Comparison of ENCODE assay signal across 13 cellular contexts in the genomic region with DNA sequence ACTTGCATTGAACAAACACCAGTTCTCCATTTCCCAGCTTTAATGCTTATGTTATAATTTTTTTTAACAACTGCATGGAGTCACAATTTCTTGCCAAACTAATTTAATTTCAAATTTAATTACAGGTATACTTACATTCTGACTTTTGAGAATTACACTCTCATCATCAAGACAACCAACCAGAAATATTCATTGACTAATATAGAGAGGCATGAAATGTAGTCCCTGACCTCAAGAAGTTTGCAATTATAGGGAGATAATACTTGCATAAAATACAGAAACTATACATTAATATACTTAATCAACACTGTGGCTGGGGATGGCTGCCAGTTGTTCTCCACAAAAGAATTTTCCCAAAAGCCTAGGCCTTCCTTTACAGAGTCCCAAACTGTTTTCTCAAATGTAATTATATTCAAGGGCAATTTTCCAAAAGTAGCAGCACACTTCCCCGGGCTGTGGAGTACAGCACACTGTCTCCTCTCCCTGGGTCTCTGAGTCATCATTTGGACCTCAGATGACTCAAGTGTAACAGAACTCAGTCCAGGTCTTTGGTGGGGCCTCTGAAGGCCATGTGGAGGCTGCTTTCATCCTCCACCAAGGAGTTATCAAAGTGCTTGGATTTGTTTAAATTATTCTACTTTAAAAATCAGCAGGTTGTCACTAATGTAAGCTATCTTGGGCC.
A peak's percentile ranks its signal among the peaks of the same experiment; 100 is the strongest.
DNase-seq lines count a peak whose midpoint lies in the region; ATAC-seq and TF ChIP-seq lines count a peak whose summit lies in the region.
"Had no signal": no experiment of that assay in that cellular context is flagged by ENCODE, and none has a peak within 500 bp of the region (broad histone marks: within the 10 kb centered on the region; RNA-seq: fewer than 3 reads in every experiment).

No MANE protein-coding gene starts in this region.

- no peak overlapping the region for H3K4me2 ChIP-seq in mesenchymal stem cell (ENCODE audit: low read length, poor library complexity, severe bottlenecking)
- no peak overlapping the region for H3K4me2 ChIP-seq in trophoblast cell (ENCODE audit: low read length)

- H2BK15ac ChIP-seq in mesenchymal stem cell (ENCODE audit: low read depth, poor library complexity, severe bottlenecking): no peak overlapping the region

- H3K79me1 ChIP-seq in mesenchymal stem cell (replicated peaks; ENCODE audit: low read length, poor library complexity, severe bottlenecking) (peaks cover 2% of the 10 kb centered on the region), trophoblast cell (ENCODE audit: low read length) (no peaks in the 10 kb centered on the region)

- H3K4ac ChIP-seq in mesenchymal stem cell (ENCODE audit: low read depth in 1 of 2, low read length in 2 of 2) (no peak overlapping the region), trophoblast cell (ENCODE audit: low read depth, low read length) (no peak overlapping the region)

- no peaks in the 10 kb centered on the region for H3K9me3 Mint-ChIP-seq in naive thymus-derived CD8-positive, alpha-beta T cell
- H3K9me3 Mint-ChIP-seq: activated CD4-positive, alpha-beta memory T cell treated with anti-CD3 and anti-CD28 coated beads, Interleukin-2, amount 10 ng/mL, durations not matched to agents 7 days and 5 days; central memory CD8-positive, alpha-beta T cell had no signal

- H3K27ac ChIP-seq in AG04450 (ENCODE audit: low read depth, low read length) (no peak overlapping the region), epithelial cell of prostate (no peak overlapping the region), mesenchymal stem cell (ENCODE audit: low read length, poor library complexity, severe bottlenecking) (no peak overlapping the region), trophoblast cell (ENCODE audit: low read depth, low read length) (no peak overlapping the region)
- H3K27ac ChIP-seq: C4-2B had no signal

- H4K12ac ChIP-seq in trophoblast cell (ENCODE audit: low read depth, low read length): no peak overlapping the region

- no peak overlapping the region for H3K4me3 ChIP-seq in AG04450 (ENCODE audit: low read depth, low read length)
- no peak overlapping the region for H3K4me3 ChIP-seq in MG63
- no peak overlapping the region for H3K4me3 ChIP-seq in mesenchymal stem cell (ENCODE audit: insufficient read depth in 1 of 2, low read depth in 1 of 2, low read length in 2 of 2)
- H3K4me3 ChIP-seq in trophoblast cell (ENCODE audit: low read depth, low read length): no peak overlapping the region

- H3K27ac Mint-ChIP-seq in naive thymus-derived CD8-positive, alpha-beta T cell: no peak overlapping the region
- H3K27ac Mint-ChIP-seq: activated CD4-positive, alpha-beta memory T cell treated with anti-CD3 and anti-CD28 coated beads, Interleukin-2, amount 10 ng/mL, durations not matched to agents 7 days and 5 days; IgD-negative memory B cell had no signal

- H3K27me3 ChIP-seq in AG04450 (ENCODE audit: control insufficient read depth, insufficient read depth, low read length) (no peaks in the 10 kb centered on the region), MG63 (no peaks in the 10 kb centered on the region), mesenchymal stem cell (ENCODE audit: control insufficient read depth in 1 of 2, insufficient read depth in 1 of 2, low read length in 2 of 2) (no peaks in the 10 kb centered on the region), trophoblast cell (ENCODE audit: insufficient read depth, low read length) (no peaks in the 10 kb centered on the region)

- H2BK5ac ChIP-seq in mesenchymal stem cell (ENCODE audit: low read depth, low read length, poor library complexity, severe bottlenecking) (no peak overlapping the region), trophoblast cell (ENCODE audit: low read depth, low read length, poor library complexity) (no peak overlapping the region)

- no peak overlapping the region for H2BK120ac ChIP-seq in mesenchymal stem cell (ENCODE audit: low read depth, low read length)
- no peak overlapping the region for H2BK120ac ChIP-seq in trophoblast cell (ENCODE audit: insufficient read depth, low read length, poor library complexity)

- TF ChIP-seq CTCF in AG04450 (IDR thresholded peaks at IDR 0.05; ENCODE audit: low read depth, low read length): no peak

- H3K36me3 Mint-ChIP-seq in naive thymus-derived CD8-positive, alpha-beta T cell: peaks cover 4 to 10% (median 10%) of the 10 kb centered on the region in 3 donors

- H3K4me3 Mint-ChIP-seq in naive thymus-derived CD8-positive, alpha-beta T cell: no peak overlapping the region
- H3K4me3 Mint-ChIP-seq: activated CD4-positive, alpha-beta memory T cell treated with anti-CD3 and anti-CD28 coated beads, Interleukin-2, amount 10 ng/mL, durations not matched to agents 7 days and 5 days; central memory CD8-positive, alpha-beta T cell; IgD-negative memory B cell had no signal

- H3K36me3 ChIP-seq in MG63 (no peaks in the 10 kb centered on the region), mesenchymal stem cell (ENCODE audit: control insufficient read depth in 1 of 2, insufficient read depth in 2 of 2, low read depth in 1 of 2, low read length in 2 of 2) (no peaks in the 10 kb centered on the region), trophoblast cell (ENCODE audit: control insufficient read depth in 1 of 2, insufficient read depth in 2 of 2, low read length in 2 of 2) (no peaks in the 10 kb centered on the region)

- peaks cover 0 to 4% (median 0%) of the 10 kb centered on the region in 4 donors for H3K4me1 Mint-ChIP-seq in naive thymus-derived CD8-positive, alpha-beta T cell
- H3K4me1 Mint-ChIP-seq: activated CD4-positive, alpha-beta memory T cell treated with anti-CD3 and anti-CD28 coated beads, Interleukin-2, amount 10 ng/mL, durations not matched to agents 7 days and 5 days had no signal

- no peaks in the 10 kb centered on the region for H3K79me2 ChIP-seq in trophoblast cell (ENCODE audit: control insufficient read depth, insufficient read depth, low read length, poor library complexity)

- H3K9ac ChIP-seq in mesenchymal stem cell (ENCODE audit: low read length) (no peak overlapping the region), trophoblast cell (ENCODE audit: low read length) (no peak overlapping the region)

- H4K91ac ChIP-seq in mesenchymal stem cell (ENCODE audit: low read length) (no peak overlapping the region), trophoblast cell (ENCODE audit: low read depth, low read length) (no peak overlapping the region)

- no peak overlapping the region for H3K18ac ChIP-seq in mesenchymal stem cell (ENCODE audit: low read depth in 1 of 2, low read length in 2 of 2)
- H3K18ac ChIP-seq in trophoblast cell (ENCODE audit: low read length): no peak overlapping the region

- H3K4me1 ChIP-seq in mesenchymal stem cell (ENCODE audit: control insufficient read depth, insufficient read depth, low read depth, low read length): peaks cover 2% of the 10 kb centered on the region
- no peaks in the 10 kb centered on the region for H3K4me1 ChIP-seq in trophoblast cell (ENCODE audit: control insufficient read depth in 1 of 2, insufficient read depth in 2 of 2, low read length in 2 of 2)

- H3K23ac ChIP-seq in mesenchymal stem cell (ENCODE audit: low read length in 2 of 2): no peak overlapping the region
- no peak overlapping the region for H3K23ac ChIP-seq in trophoblast cell (ENCODE audit: low read length)

- H2BK12ac ChIP-seq in mesenchymal stem cell (ENCODE audit: low read length in 2 of 2) (no peak overlapping the region), trophoblast cell (ENCODE audit: low read length) (no peak overlapping the region)

- POLR2A ChIA-PET in AG04450 (lab: Yijun Ruan, JAX): no interaction called here
- POLR2A ChIA-PET in naive thymus-derived CD8-positive, alpha-beta T cell (lab: Charles Lee): no interaction called here

- H4K8ac ChIP-seq in mesenchymal stem cell (ENCODE audit: low read length) (no peak overlapping the region), trophoblast cell (ENCODE audit: low read depth, low read length) (no peak overlapping the region)

- H3K9me3 ChIP-seq in AG04450 (ENCODE audit: control insufficient read depth, insufficient read depth, low read length) (no peaks in the 10 kb centered on the region), MG63 (no peaks in the 10 kb centered on the region), mesenchymal stem cell (ENCODE audit: control insufficient read depth, low read length) (no peaks in the 10 kb centered on the region), trophoblast cell (ENCODE audit: insufficient read depth, low read depth, low read length) (peaks cover 2% of the 10 kb centered on the region)

- peak; percentile 33 for DNase-seq in AG04450 (ENCODE audit: low read depth, low spot score)
- peak; percentile 45 for DNase-seq in MG63
- peak; percentile 18 for DNase-seq in epithelial cell of prostate (ENCODE audit: low read depth, low spot score)
- peak; percentile 54 for DNase-seq in mesenchymal stem cell
- no peak for DNase-seq in trophoblast cell
- no peak for DNase-seq in naive thymus-derived CD8-positive, alpha-beta T cell
- no peak for DNase-seq in NK-92 treated with Interleukin-12 subunit alpha and Interleukin-12 subunit beta, amount 100 ng/mL, for 24 hours (lab: John Stamatoyannopoulos, UW)
- DNase-seq: activated CD4-positive, alpha-beta memory T cell treated with anti-CD3 and anti-CD28 coated beads, Interleukin-2, amount 10 ng/mL, durations not matched to agents 7 days and 5 days; islet precursor cell had no signal

- H3K14ac ChIP-seq in mesenchymal stem cell (ENCODE audit: low read length in 2 of 2) (no peak overlapping the region), trophoblast cell (ENCODE audit: low read length) (no peak overlapping the region)

- H2AK5ac ChIP-seq in mesenchymal stem cell (ENCODE audit: low read length, severe bottlenecking) (no peak overlapping the region), trophoblast cell (ENCODE audit: low read length) (no peak overlapping the region)

- ATAC-seq in GM18517 (IDR thresholded peaks at IDR 0.05; ENCODE audit: unreplicated experiment): no peak
- ATAC-seq in naive thymus-derived CD8-positive, alpha-beta T cell: no peak

- 25% methylated on average over 1 of the region's 1 CpG for WGBS in mesenchymal stem cell
- WGBS in trophoblast cell (ENCODE audit: extremely low coverage, insufficient coverage, insufficient read length): no CpG with 5 or more reads among the region's 1 CpG

- CTCF ChIA-PET in AG04450 (lab: Charles Lee): interaction anchor here (2.2 kb wide), 1 partner anchor 17 kb away, joined by 11 read pairs; no protein-coding TSS in a partner anchor

- H3K27me3 Mint-ChIP-seq in naive thymus-derived CD8-positive, alpha-beta T cell: no peaks in the 10 kb centered on the region
- H3K27me3 Mint-ChIP-seq: activated CD4-positive, alpha-beta memory T cell treated with anti-CD3 and anti-CD28 coated beads, Interleukin-2, amount 10 ng/mL, durations not matched to agents 7 days and 5 days; central memory CD8-positive, alpha-beta T cell; IgD-negative memory B cell had no signal

- no peak overlapping the region for H2AFZ ChIP-seq in mesenchymal stem cell (ENCODE audit: low read depth, low read length)
- no peak overlapping the region for H2AFZ ChIP-seq in trophoblast cell (ENCODE audit: insufficient read depth, low read length, poor library complexity)

Comparison
In these comparisons a context has a peak if more than half of its experiments do, and no peak if none do; other contexts are left out.
1. DNase-seq: peak in AG04450 (single experiment), MG63 (single experiment), epithelial cell of prostate (single experiment) and mesenchymal stem cell (single experiment); none in trophoblast cell (0 of 2), naive thymus-derived CD8-positive, alpha-beta T cell (0 of 10) and NK-92 treated with Interleukin-12 subunit alpha and Interleukin-12 subunit beta, amount 100 ng/mL, for 24 hours (single experiment).